ENCODE assay signal across 8 cellular contexts in genomic region chr5:152038856-152039255, GRCh38.
DNase-seq lines count a peak whose midpoint lies in the region; ATAC-seq and TF ChIP-seq lines count a peak whose summit lies in the region.
"Not testable (repeated sequence)": the region's sequence is repeated elsewhere in the genome, so short reads cannot be mapped to it uniquely, and the experiment has no call there.

No MANE protein-coding gene starts in this region.

- CTCF ChIA-PET in CD4-positive, alpha-beta T cell (lab: Charles Lee); T-cell (lab: Charles Lee): not testable (repeated sequence)

- not testable (repeated sequence) for TF ChIP-seq CTCF in CD4-positive, alpha-beta T cell (IDR thresholded peaks at IDR 0.05)

- intact Hi-C loops in CD4-positive, alpha-beta T cell (cut with DNase I, micrococcal nuclease) = not testable (repeated sequence)

- H3K27me3 ChIP-seq in CD4-positive, alpha-beta T cell (ENCODE audit: control insufficient read depth, insufficient read depth, low read length) = not testable (repeated sequence)

- H3K9me3 Mint-ChIP-seq in CD4-positive, alpha-beta T cell; immature natural killer cell: not testable (repeated sequence)
- H3K9me3 Mint-ChIP-seq in T-cell = peaks cover 0 to 12% (median 2%) of the 10 kb centered on the region in 3 donors

- H3K4me1 Mint-ChIP-seq in CD4-positive, alpha-beta T cell (ENCODE audit: low read depth) = not testable (repeated sequence)
- H3K4me1 Mint-ChIP-seq in T-cell (peaks cover 0 to 17% (median 2%) of the 10 kb centered on the region in 3 donors), immature natural killer cell (peaks cover 8 to 17% of the 10 kb centered on the region in 2 donors)

- not testable (repeated sequence) for H3K27ac ChIP-seq in CD4-positive, alpha-beta T cell (ENCODE audit: low read depth, low read length)

- not testable (repeated sequence) for H3K27me3 Mint-ChIP-seq in CD4-positive, alpha-beta T cell; T-cell; immature natural killer cell (ENCODE audit: low read depth in 3 of 3)

- ATAC-seq in CD4-positive, alpha-beta T cell (ENCODE audit: poor library complexity) = peak; percentile 29
- peak; percentile 22 to 86 (median 63) for ATAC-seq in T-cell (replicated peaks in 1 of 4)

- POLR2A ChIA-PET in CD4-positive, alpha-beta T cell (lab: Charles Lee) = not testable (repeated sequence)
- POLR2A ChIA-PET in T-cell (lab: Charles Lee) = interaction anchor here in 1 of 2 donors (0.7 kb wide), 1 partner anchor 89 kb away, joined by 3 read pairs; no protein-coding TSS in a partner anchor

- not testable (repeated sequence) for H3K36me3 Mint-ChIP-seq in CD4-positive, alpha-beta T cell (ENCODE audit: low read depth); T-cell; immature natural killer cell

- H3K27ac Mint-ChIP-seq in CD4-positive, alpha-beta T cell = not testable (repeated sequence)
- peak overlapping the region; percentile 40 to 71 for H3K27ac Mint-ChIP-seq in T-cell
- peak overlapping the region in 4 of 6 donors; percentile 23 to 81 (median 54) for H3K27ac Mint-ChIP-seq in immature natural killer cell

- not testable (repeated sequence) for H3K4me3 Mint-ChIP-seq in CD4-positive, alpha-beta T cell; T-cell
- H3K4me3 Mint-ChIP-seq in immature natural killer cell = peak overlapping the region in 3 of 5 donors; percentile 19 to 64 (median 57)

- not testable (repeated sequence) for H3K9me3 ChIP-seq in CD4-positive, alpha-beta T cell (ENCODE audit: control insufficient read depth, low read length)

- DNase-seq in CD4-positive, alpha-beta T cell = peak in 4 of 10 experiments; percentile 13 to 48 (median 21)
- DNase-seq in DMS53 treated with DMSO at 0.1 percent for 48 hours (lab: John Stamatoyannopoulos, UW; ENCODE audit: unreplicated experiment) (peak; percentile 32), NCI-H1417 (lab: John Stamatoyannopoulos, UW) (peak in 2 of 3 experiments; percentile 22 to 28), NCI-H510A (lab: John Stamatoyannopoulos, UW) (peak; percentile 16), T-cell (peak in 29 of 34 experiments; percentile 1 to 58 (median 35)), activated gamma-delta T cell treated with Interleukin-2 at 50 U/mL for 16 hours (peak; percentile 4), immature natural killer cell (peak; percentile 16 to 62 (median 21)), renal cortical epithelial cell (ENCODE audit: low read depth) (peak; percentile 42)
